9 cellular contexts compared by ENCODE assay signal in genomic region chr9:131609116-131609830, GRCh38.
DNase-seq lines count a peak whose midpoint lies in the region; ATAC-seq, FAIRE-seq and TF ChIP-seq lines count a peak whose summit lies in the region.
"Had no signal": no experiment of that assay in that cellular context is flagged by ENCODE, and none has a peak within 500 bp of the region (broad histone marks: within the 10 kb centered on the region; RNA-seq: fewer than 3 reads in every experiment).

No MANE protein-coding gene starts in this region.

- peak overlapping the region; percentile 83 for H3K4ac ChIP-seq in IMR-90 (ENCODE audit: low read depth, low read length)

- no peaks in the 10 kb centered on the region for H3K9me3 ChIP-seq in IMR-90 (ENCODE audit: control insufficient read depth, insufficient read depth, low read length)
- H3K9me3 ChIP-seq in keratinocyte (ENCODE audit: control insufficient read depth, low read depth, low read length) = no peaks in the 10 kb centered on the region
- no peaks in the 10 kb centered on the region for H3K9me3 ChIP-seq in testis

- H3K9ac ChIP-seq in IMR-90 (ENCODE audit: low read depth, low read length) = peak overlapping the region; percentile 22
- H3K9ac ChIP-seq in keratinocyte (ENCODE audit: control insufficient read depth, extremely low read depth, insufficient read depth, low read length) = peak overlapping the region; percentile 84

- H2AK5ac ChIP-seq in IMR-90 (ENCODE audit: low read depth, low read length) = peak overlapping the region; percentile 89

- peak overlapping the region; percentile 53; the same call in 1 of the 2 replicates for H3K56ac ChIP-seq in IMR-90 (ENCODE audit: extremely low read depth, insufficient read depth, low read length)

- H3K27me3 Mint-ChIP-seq in immature natural killer cell (ENCODE audit: low read depth in 3 of 3) = peaks cover 9 to 19% (median 10%) of the 10 kb centered on the region in 3 donors

- peak overlapping the region; percentile 43 for H3K18ac ChIP-seq in IMR-90 (ENCODE audit: low read depth, low read length)

- peak overlapping the region; percentile 58 for H3K14ac ChIP-seq in IMR-90 (replicated peaks; ENCODE audit: low read depth, low read length)

- DNase-seq in IMR-90 (peak; percentile 74), caudate nucleus (lab: John Stamatoyannopoulos, UW) (peak in 10 of 61 donors; percentile 23 to 76 (median 48)), keratinocyte (ENCODE audit: low read depth, low spot score) (no peak), testis (peak; percentile 60), immature natural killer cell (no peak), middle frontal gyrus (ENCODE audit: extremely low spot score, low spot score) (no peak), GF-D8 (lab: John Stamatoyannopoulos, UW) (no peak), NCI-H2171 treated with DMSO at 0.1 percent for 48 hours (lab: John Stamatoyannopoulos, UW) (no peak)

- peaks cover 3% of the 10 kb centered on the region for H3K36me3 ChIP-seq in IMR-90 (ENCODE audit: control insufficient read depth, insufficient read depth, low read length)
- peaks cover 0 to 13% of the 10 kb centered on the region in 2 experiments for H3K36me3 ChIP-seq in keratinocyte (ENCODE audit: control insufficient read depth in 2 of 2, extremely low read depth in 1 of 2, insufficient read depth in 2 of 2, low read length in 2 of 2)
- H3K36me3 ChIP-seq in testis (ENCODE audit: low read depth, missing control alignments) = no peaks in the 10 kb centered on the region

- H4K8ac ChIP-seq in IMR-90 (ENCODE audit: low read depth in 2 of 2, low read length in 2 of 2) = peak overlapping the region; percentile 20 to 48; a peak in 3 of 4 replicates

- TF ChIP-seq POLR2A in IMR-90 (IDR thresholded peaks at IDR 0.05; ENCODE audit: low read depth, low read length) (no peak), testis (IDR thresholded peaks at IDR 0.05) (no peak)

- H4K5ac ChIP-seq in IMR-90 (ENCODE audit: low read depth, low read length) = peak overlapping the region; percentile 13

- H3K4me1 ChIP-seq in IMR-90 (ENCODE audit: control insufficient read depth, insufficient read depth, low read length) (peaks cover 35% of the 10 kb centered on the region), keratinocyte (ENCODE audit: control insufficient read depth, extremely low read depth, insufficient read depth, low read length) (peaks cover 39% of the 10 kb centered on the region), testis (peaks cover 30% of the 10 kb centered on the region)

- FAIRE-seq in keratinocyte (lab: Jason Lieb, UNC) = peak; percentile 20

- H4K91ac ChIP-seq in IMR-90 (ENCODE audit: insufficient read depth, low read depth, low read length) = peak overlapping the region; percentile 74

- peak overlapping the region; percentile 87 for H2BK5ac ChIP-seq in IMR-90 (ENCODE audit: low read depth, low read length, poor library complexity, severe bottlenecking)

- peaks cover 12 to 49% of the 10 kb centered on the region in 2 donors for H3K4me1 Mint-ChIP-seq in immature natural killer cell

- no TSS peak for BruUV-seq in IMR-90 (replicated peaks; lab: Mats Ljungman, UMichigan)

- peak overlapping the region; percentile 26; the same call in 1 of the 2 replicates for H3K23ac ChIP-seq in IMR-90 (ENCODE audit: low read depth, low read length)

- no peak overlapping the region for H3K4me3 Mint-ChIP-seq in immature natural killer cell
- H3K4me3 Mint-ChIP-seq: T-helper 1 cell treated with Interleukin-12 subunit alpha and Interleukin-12 subunit beta and Interleukin-4 antibody, amounts not matched to agents 30 μg/mL and 1 μg/mL, for 36 hours had no signal

- in situ Hi-C loops in IMR-90 (cut with MboI; ENCODE audit: low sequenced_read_pairs) = no loop called here

- TF ChIP-seq CTCF in IMR-90 (conservative IDR thresholded peaks at IDR 0.05; ENCODE audit: low read depth, low read length) = no peak
- TF ChIP-seq CTCF in keratinocyte (optimal IDR thresholded peaks at IDR 0.05 in 1 of 3, IDR thresholded peaks at IDR 0.05 in 1 of 3, conservative IDR thresholded peaks at IDR 0.05 in 1 of 3; ENCODE audit: extremely low read depth in 1 of 3, insufficient read depth in 2 of 3, low read length in 3 of 3) = no peak
- TF ChIP-seq CTCF in testis (IDR thresholded peaks at IDR 0.05) = no peak

- peak overlapping the region; percentile 58 for H2BK120ac ChIP-seq in IMR-90 (ENCODE audit: low read depth, low read length)

- H2AFZ ChIP-seq in IMR-90 (replicated peaks; ENCODE audit: low read length, poor library complexity) (peak overlapping the region; percentile 44), keratinocyte (ENCODE audit: control insufficient read depth, low read length) (peak overlapping the region; percentile 70)

- H4K20me1 ChIP-seq in IMR-90 (ENCODE audit: insufficient read depth, low read length) (peaks cover 10% of the 10 kb centered on the region), keratinocyte (ENCODE audit: control insufficient read depth, extremely low read depth, insufficient read depth, low read length) (no peaks in the 10 kb centered on the region)

- H3K4me3 ChIP-seq in IMR-90 (ENCODE audit: insufficient read depth, low read depth, low read length) (no peak overlapping the region), keratinocyte (ENCODE audit: control insufficient read depth in 2 of 3, extremely low read depth in 1 of 3, insufficient read depth in 2 of 3, low read depth in 1 of 3, low read length in 3 of 3) (peak overlapping the region in 2 of 3 experiments; percentile 43 to 56), testis (no peak overlapping the region)

- H3K9me1 ChIP-seq in IMR-90 (ENCODE audit: insufficient read depth, low read length) (peaks cover 42% of the 10 kb centered on the region), keratinocyte (ENCODE audit: control insufficient read depth, extremely low read depth, insufficient read depth, low read length) (peaks cover 3% of the 10 kb centered on the region)

- ATAC-seq in IMR-90 (ENCODE audit: low read depth) = peak; percentile 12

- peaks cover 4 to 59% (median 19%) of the 10 kb centered on the region in 3 donors for H3K36me3 Mint-ChIP-seq in immature natural killer cell

- peak overlapping the region; percentile 33 for H2AK9ac ChIP-seq in IMR-90 (replicated peaks; ENCODE audit: low read depth, low read length, poor library complexity)

- POLR2A ChIA-PET in IMR-90 (lab: Charles Lee; ENCODE audit: unreplicated experiment) = no interaction called here

- peaks cover 4 to 22% of the 10 kb centered on the region in 2 experiments; a peak in 3 of 4 replicates for H3K79me1 ChIP-seq in IMR-90 (ENCODE audit: low read depth in 1 of 2, low read length in 2 of 2)

- intact Hi-C loops in IMR-90 (cut with micrococcal nuclease) (loop anchor here (2.0 to 5.0 kb wide), 4 partner anchors 26 to 130 kb away; no protein-coding TSS in a partner anchor), testis (cut with DNase I; ENCODE audit: low total_unique reads) (no loop called here)

- CTCF ChIA-PET in IMR-90 (lab: Yijun Ruan, JAX) = interaction anchor here (0.9 to 2.2 kb wide), 3 partner anchors 16 to 131 kb away, joined by 3 to 9 read pairs (median 7); no protein-coding TSS in a partner anchor

- H3K9me3 Mint-ChIP-seq in immature natural killer cell = no peaks in the 10 kb centered on the region
- H3K9me3 Mint-ChIP-seq: T-helper 1 cell treated with Interleukin-12 subunit alpha and Interleukin-12 subunit beta and Interleukin-4 antibody, amounts not matched to agents 30 μg/mL and 1 μg/mL, for 36 hours had no signal

- H3K27ac ChIP-seq in IMR-90 (ENCODE audit: insufficient read depth, low read length) = peak overlapping the region; percentile 65
- H3K27ac ChIP-seq in caudate nucleus (ENCODE audit: low read depth, low read length) = peak overlapping the region; percentile 87
- H3K27ac ChIP-seq in keratinocyte (ENCODE audit: control insufficient read depth, insufficient read depth, low read length) = peak overlapping the region; percentile 92
- peak overlapping the region; percentile 2 to 81 for H3K27ac ChIP-seq in testis

- H3K4me2 ChIP-seq in IMR-90 (ENCODE audit: low read depth, low read length) (peak overlapping the region; percentile 59), keratinocyte (ENCODE audit: control insufficient read depth, extremely low read depth, insufficient read depth, low read depth, low read length) (peak overlapping the region; percentile 98)

- no peak for TF ChIP-seq RAD21 in IMR-90 (IDR thresholded peaks at IDR 0.05; ENCODE audit: low read length)

- peak overlapping the region in 3 of 6 donors; percentile 41 to 68 (median 65) for H3K27ac Mint-ChIP-seq in immature natural killer cell
- H3K27ac Mint-ChIP-seq: T-helper 1 cell treated with Interleukin-12 subunit alpha and Interleukin-12 subunit beta and Interleukin-4 antibody, amounts not matched to agents 30 μg/mL and 1 μg/mL, for 36 hours had no signal

- peak overlapping the region; percentile 57 for H2BK20ac ChIP-seq in IMR-90 (ENCODE audit: low read depth, low read length)

- H3K27me3 ChIP-seq in IMR-90 (ENCODE audit: control insufficient read depth, insufficient read depth, low read length) (no peaks in the 10 kb centered on the region), keratinocyte (ENCODE audit: control insufficient read depth, extremely low read depth, insufficient read depth, low read length) (no peaks in the 10 kb centered on the region), testis (no peaks in the 10 kb centered on the region)

- 18% methylated on average over 4 of the region's 14 CpGs; no CpG with 5 or more reads in 1 of the 2 experiments for WGBS in IMR-90 (ENCODE audit: extremely low coverage in 2 of 2, insufficient read length in 1 of 2), 2 experiments
- WGBS in testis, 2 donors = 38 to 50% methylated on average over 14 of the region's 14 CpGs

- H3K79me2 ChIP-seq in keratinocyte (ENCODE audit: control insufficient read depth, insufficient read depth, low read length) = no peaks in the 10 kb centered on the region

- dilution Hi-C loops in IMR-90 (cut with HindIII; ENCODE audit: low sequenced_read_pairs, unreplicated experiment) = no loop called here
- dilution Hi-C loops in keratinocyte (cut with MboI; ENCODE audit: extremely low pct_ligation_motif_present, low sequenced_read_pairs) = no loop called here

- H2BK15ac ChIP-seq in IMR-90 (ENCODE audit: low read depth, low read length) = peak overlapping the region; percentile 49; the same call in 1 of the 3 replicates

TF ChIP-seq in IMR-90, 13 proteins besides CTCF, POLR2A, EP300 and RAD21 (continues in another document):
- TF ChIP-seq CHD1 (IDR thresholded peaks at IDR 0.05; ENCODE audit: low read depth, low read length) (no peak), FOS (IDR thresholded peaks at IDR 0.05; ENCODE audit: low read depth, low read length) (no peak), MAFK (IDR thresholded peaks at IDR 0.05; ENCODE audit: low read depth, low read length) (no peak), USF2 (IDR thresholded peaks at IDR 0.05; ENCODE audit: low read depth, low read length) (peak; percentile 11; the same call in 1 of the 2 replicates)

Comparison
In these comparisons a context has a peak if more than half of its experiments do, and no peak if none do; other contexts are left out.
1. DNase-seq: peak in IMR-90 (single experiment) and testis (single experiment); none in keratinocyte (single experiment), immature natural killer cell (0 of 3), middle frontal gyrus (single experiment), GF-D8 (single experiment) and NCI-H2171 treated with DMSO at 0.1 percent for 48 hours (single experiment).
2. H3K27ac ChIP-seq: peak in every context shown above with its lines; median percentile 92 in keratinocyte; 87 in caudate nucleus; 65 in IMR-90; 42 in testis.
3. H3K4me3 ChIP-seq: peak in keratinocyte (2 of 3); none in IMR-90 (single experiment) and testis (0 of 2).